8 cellular contexts compared by ENCODE assay signal in the genomic region with DNA sequence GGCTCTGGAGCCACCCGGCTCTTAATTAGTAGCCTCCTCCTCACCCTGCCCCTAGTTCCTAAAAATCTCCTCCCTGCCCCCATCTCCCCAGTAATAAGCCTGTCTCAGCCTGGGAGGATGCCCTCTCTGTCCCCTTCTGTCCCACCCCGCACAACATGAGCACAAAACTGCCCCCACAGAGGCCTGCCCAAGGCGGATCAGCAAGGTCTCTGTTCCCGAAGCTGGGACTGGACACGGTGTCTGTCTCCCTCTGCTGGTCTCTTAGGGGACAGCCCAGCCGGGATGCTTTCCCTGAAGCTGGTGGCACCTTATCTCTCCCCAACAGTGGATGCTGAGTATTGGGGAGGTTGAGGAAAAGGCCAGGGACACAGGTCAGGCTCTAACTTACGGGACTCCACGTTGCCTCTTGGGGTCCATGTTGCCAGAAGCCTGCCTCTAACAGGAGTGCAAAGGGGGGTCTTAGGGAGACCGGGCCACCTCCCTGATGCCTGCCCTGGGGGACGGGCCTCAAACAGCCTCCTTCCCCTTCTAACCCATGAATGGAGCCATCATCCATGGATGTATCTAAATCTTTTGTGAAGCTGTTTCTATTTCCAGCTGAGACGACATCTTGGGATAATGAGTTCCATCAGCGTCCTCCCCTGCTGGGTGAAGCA. TPM values are rescaled to one million over a fixed set of nuclear protein-coding genes. Genes with fewer than 3 reads are reported as not detected.
DNase-seq lines count a peak whose midpoint lies in the region; ATAC-seq, FAIRE-seq and TF ChIP-seq lines count a peak whose summit lies in the region.

No MANE protein-coding gene starts in this region.

- intact Hi-C loops in ascending aorta (cut with DNase I) = loop anchor here (1.0 to 2.0 kb wide), 3 partner anchors 25 to 118 kb away; no protein-coding TSS in a partner anchor
- intact Hi-C loops in right cardiac atrium (cut with DNase I) = loop anchor here in 1 of 4 donors (5.0 kb wide), 1 partner anchor 35 kb away; no protein-coding TSS in a partner anchor

- no peak overlapping the region for H3K4me3 ChIP-seq in ascending aorta
- H3K4me3 ChIP-seq in right cardiac atrium (ENCODE audit: low read length) = no peak overlapping the region
- H3K4me3 ChIP-seq in small intestine (ENCODE audit: low read depth in 1 of 2, low read length in 2 of 2) = no peak overlapping the region

- peak; percentile 96 to 99 (median 97) for TF ChIP-seq CTCF in ascending aorta (IDR thresholded peaks at IDR 0.05)

- H3K36me3 ChIP-seq in ascending aorta = no peaks in the 10 kb centered on the region
- no peaks in the 10 kb centered on the region for H3K36me3 ChIP-seq in small intestine (ENCODE audit: control insufficient read depth in 2 of 2, insufficient read depth in 2 of 2, low read length in 2 of 2)

- peak; percentile 57 for ATAC-seq in GM18511 (IDR thresholded peaks at IDR 0.05; ENCODE audit: unreplicated experiment)
- peak; percentile 78 to 85 for ATAC-seq in right cardiac atrium
- no peak for ATAC-seq in HG03571 (IDR thresholded peaks at IDR 0.05; ENCODE audit: unreplicated experiment)

- DNase-seq in ACHN (peak; percentile 72), NCI-H1105 (lab: John Stamatoyannopoulos, UW) (peak; percentile 53), T-helper 22 cell (ENCODE audit: low read depth) (peak; percentile 64), ascending aorta (ENCODE audit: low spot score in 2 of 2) (peak in 1 of 2 donors; percentile 90), right cardiac atrium (peak; percentile 81 to 92 (median 90)), small intestine (peak; percentile 81)

- H3K4me1 ChIP-seq in ascending aorta (peaks cover 0 to 12% of the 10 kb centered on the region in 2 donors), right cardiac atrium (ENCODE audit: control insufficient read depth, insufficient read depth, low read length) (no peaks in the 10 kb centered on the region), small intestine (ENCODE audit: control insufficient read depth in 2 of 2, insufficient read depth in 1 of 2, low read depth in 1 of 2, low read length in 1 of 2) (no peaks in the 10 kb centered on the region)

- H3K27me3 ChIP-seq in ascending aorta = no peaks in the 10 kb centered on the region
- H3K27me3 ChIP-seq in right cardiac atrium (ENCODE audit: control insufficient read depth, insufficient read depth) = no peaks in the 10 kb centered on the region
- H3K27me3 ChIP-seq in small intestine (ENCODE audit: control insufficient read depth in 2 of 2, insufficient read depth in 2 of 2, low read length in 2 of 2) = no peaks in the 10 kb centered on the region

- in situ Hi-C loops in ACHN (cut with HindIII; ENCODE audit: low pct_ligation_motif_present, low pct_unique_long_range_greater_than_20kb, low sequenced_read_pairs) = no loop called here

- H3K9me3 ChIP-seq in ascending aorta = no peaks in the 10 kb centered on the region
- H3K9me3 ChIP-seq in right cardiac atrium (ENCODE audit: control insufficient read depth, low read length) = no peaks in the 10 kb centered on the region
- no peaks in the 10 kb centered on the region for H3K9me3 ChIP-seq in small intestine (ENCODE audit: control insufficient read depth, low read depth)

- FAIRE-seq in small intestine (lab: Jason Lieb, UNC) = no peak

- H3K27ac ChIP-seq in ascending aorta (no peak overlapping the region), right cardiac atrium (ENCODE audit: low read length) (no peak overlapping the region), small intestine (ENCODE audit: low read depth in 1 of 2, low read length in 1 of 2) (no peak overlapping the region)

- WGBS in right cardiac atrium = 32% methylated on average over 12 of the region's 12 CpGs
- 34 to 36% (median 36%) methylated on average over 12 of the region's 12 CpGs for WGBS in small intestine, 3 donors

RNA-seq across cellular contexts. Expression of gene RAD9A, which starts 9.2 kb away (rescaled TPM):
- 22.6 TPM for total RNA-seq in ascending aorta
- total RNA-seq in right cardiac atrium = 10 to 100 TPM in 1 of 4 donors, 1 to 10 TPM in 3; 7.9 to 11.7 (median 9.4) TPM
- 7.3 TPM for polyA plus RNA-seq in right cardiac atrium
- polyA plus RNA-seq in small intestine = 10 to 100 TPM; 19.5 to 88.3 (median 58.6) TPM

RNA-seq across cellular contexts. Expression of gene CLCF1, which starts 9.2 kb away (rescaled TPM):
- total RNA-seq in ascending aorta (32.6 TPM), right cardiac atrium (1 to 10 TPM; 2.9 to 6.1 (median 3.0) TPM)
- polyA plus RNA-seq in right cardiac atrium (3.7 TPM), small intestine (1 to 10 TPM in 2 of 3 donors, not detected in 1; 1.4 to 3.0 TPM)

RNA-seq across cellular contexts. Expression of gene PPP1CA, which starts 19.0 kb away (rescaled TPM):
- total RNA-seq in ascending aorta (113 TPM), right cardiac atrium (10 to 100 TPM; 73.1 to 93.4 (median 79.1) TPM)
- polyA plus RNA-seq in right cardiac atrium (79.4 TPM), small intestine (100 to 1,000 TPM; 165 to 211 (median 210) TPM)

RNA-seq across cellular contexts. Expression of gene TBC1D10C, which starts 21.3 kb away (rescaled TPM):
- 0.64 TPM for total RNA-seq in ascending aorta
- 1 to 10 TPM in 3 of 4 donors, under 1 TPM in 1; 0.67 to 2.7 (median 1.8) TPM for total RNA-seq in right cardiac atrium
- polyA plus RNA-seq in right cardiac atrium = 0.86 TPM
- polyA plus RNA-seq in small intestine = 10 to 100 TPM in 1 of 3 donors, 1 to 10 TPM in 2; 2.5 to 18.1 (median 4.4) TPM

RNA-seq across cellular contexts. Expression of gene POLD4, which starts 29.3 kb away (rescaled TPM):
- 107 TPM for total RNA-seq in ascending aorta
- 10 to 100 TPM; 53.8 to 86.6 (median 65.3) TPM for total RNA-seq in right cardiac atrium
- polyA plus RNA-seq in right cardiac atrium = 124 TPM
- polyA plus RNA-seq in small intestine = 100 to 1,000 TPM; 153 to 492 (median 467) TPM
